ENCODE assay signal across 8 cellular contexts in genomic region chr12:108457006-108457733, GRCh38. TPM values are rescaled to one million over a fixed set of nuclear protein-coding genes. Genes with fewer than 3 reads are reported as not detected.
DNase-seq lines count a peak whose midpoint lies in the region; ATAC-seq, FAIRE-seq and TF ChIP-seq lines count a peak whose summit lies in the region.

No MANE protein-coding gene starts in this region.

- TF ChIP-seq RAD21 in neural cell (conservative IDR thresholded peaks at IDR 0.05) = peak; percentile 88

- H3K27me3 ChIP-seq in neural cell (ENCODE audit: insufficient read depth, low read depth, low read length) = no peaks in the 10 kb centered on the region

- peak; percentile 34 for DNase-seq in AG09319 (ENCODE audit: extremely low read depth, low read depth)
- peak; percentile 39 for DNase-seq in GM12892 (ENCODE audit: insufficient read length)
- peak; percentile 76 for DNase-seq in NAMALWA (ENCODE audit: low spot score)
- DNase-seq in fibroblast of peridontal ligament (ENCODE audit: extremely low read depth) = peak; percentile 59

- H3K4me3 ChIP-seq in neural cell (ENCODE audit: low read length) = no peak overlapping the region

- peak overlapping the region; percentile 1 for H3K27ac ChIP-seq in neural cell (ENCODE audit: low read length)

- FAIRE-seq in GM12892 (lab: Jason Lieb, UNC) = peak; percentile 92

- no peaks in the 10 kb centered on the region for H3K79me2 ChIP-seq in neural cell (replicated peaks; ENCODE audit: insufficient read depth, low read length)

- no peaks in the 10 kb centered on the region for H3K9me2 ChIP-seq in neural cell (ENCODE audit: insufficient read depth, low read length)

- no peak overlapping the region for H3K4me2 ChIP-seq in neural cell (ENCODE audit: low read length)

- TF ChIP-seq CTCF in AG09319 (IDR thresholded peaks at IDR 0.05; ENCODE audit: low read depth, low read length) = peak; percentile 72
- peak; percentile 84 for TF ChIP-seq CTCF in neural cell (IDR thresholded peaks at IDR 0.05; ENCODE audit: poor library complexity, severe bottlenecking)

- no peaks in the 10 kb centered on the region for H3K9me3 ChIP-seq in neural cell (ENCODE audit: low read length)

- no peaks in the 10 kb centered on the region for H3F3A ChIP-seq in neural cell (ENCODE audit: insufficient read depth, low read length, poor library complexity, severe bottlenecking)

- peak; percentile 96 for ATAC-seq in SK-N-SH treated with all-trans-retinoic acid at 6 μM for 48 hours
- ATAC-seq in GM19467 (IDR thresholded peaks at IDR 0.05; ENCODE audit: unreplicated experiment) = no peak
- no peak for ATAC-seq in HG03039 (IDR thresholded peaks at IDR 0.05; ENCODE audit: unreplicated experiment)

- H3K36me3 ChIP-seq in neural cell (ENCODE audit: insufficient read depth, low read length) = no peaks in the 10 kb centered on the region

- H2AFZ ChIP-seq in neural cell (ENCODE audit: low read depth, low read length) = no peak overlapping the region

- no peak for TF ChIP-seq POLR2A in GM12892 (IDR thresholded peaks at IDR 0.05; ENCODE audit: low read depth, low read length)

- H4K20me1 ChIP-seq in neural cell (ENCODE audit: insufficient read depth) = no peaks in the 10 kb centered on the region

- H3K9ac ChIP-seq in neural cell (ENCODE audit: low read length) = no peak overlapping the region

- no peak for TF ChIP-seq EP300 in neural cell (conservative IDR thresholded peaks at IDR 0.05; ENCODE audit: poor library complexity, severe bottlenecking)

TF ChIP-seq in SK-N-SH treated with all-trans-retinoic acid at 6 μM for 48 hours, 23 proteins besides CTCF, POLR2A, EP300 and RAD21:
- TF ChIP-seq ZC3H10 (CRISPR knock-in tag; IDR thresholded peaks at IDR 0.05) (no peak), ZFP3 (CRISPR knock-in tag; IDR thresholded peaks at IDR 0.05) (no peak), ZNF8 (CRISPR knock-in tag; IDR thresholded peaks at IDR 0.05) (no peak), PATZ1 (CRISPR knock-in tag; IDR thresholded peaks at IDR 0.05; ENCODE audit: borderline replicate concordance) (no peak), ZNF70 (CRISPR knock-in tag; IDR thresholded peaks at IDR 0.05) (no peak), CSRNP3 (CRISPR knock-in tag; IDR thresholded peaks at IDR 0.05) (no peak), CSDC2 (CRISPR knock-in tag; IDR thresholded peaks at IDR 0.05) (no peak), ZFP30 (CRISPR knock-in tag; IDR thresholded peaks at IDR 0.05) (no peak), ZNF565 (CRISPR knock-in tag; conservative IDR thresholded peaks at IDR 0.05; ENCODE audit: low read depth) (no peak), POU6F1 (CRISPR knock-in tag; IDR thresholded peaks at IDR 0.05; ENCODE audit: borderline replicate concordance, low read depth) (no peak)

TF ChIP-seq in neural cell, 6 proteins besides CTCF, POLR2A, EP300 and RAD21:
- no peak for TF ChIP-seq REST (IDR thresholded peaks at IDR 0.05; ENCODE audit: borderline replicate concordance)
- TF ChIP-seq SMC3 (conservative IDR thresholded peaks at IDR 0.05; ENCODE audit: poor library complexity) = peak; percentile 88
TF ChIP-seq in neural cell: peak in this region for 1.

RNA-seq across cellular contexts. Expression of gene FICD, which starts 57.9 kb away (rescaled TPM):
- 2.4 TPM for polyA plus RNA-seq in GM12892 (2012; ENCODE audit: missing spikeins)
- 1.5 and 3.0 TPM in 2 replicates for polyA plus RNA-seq in neural cell
- polyA minus RNA-seq in neural cell = 8.0 and 8.3 TPM in 2 replicates
